8 cellular contexts compared by ENCODE assay signal in the genomic region with DNA sequence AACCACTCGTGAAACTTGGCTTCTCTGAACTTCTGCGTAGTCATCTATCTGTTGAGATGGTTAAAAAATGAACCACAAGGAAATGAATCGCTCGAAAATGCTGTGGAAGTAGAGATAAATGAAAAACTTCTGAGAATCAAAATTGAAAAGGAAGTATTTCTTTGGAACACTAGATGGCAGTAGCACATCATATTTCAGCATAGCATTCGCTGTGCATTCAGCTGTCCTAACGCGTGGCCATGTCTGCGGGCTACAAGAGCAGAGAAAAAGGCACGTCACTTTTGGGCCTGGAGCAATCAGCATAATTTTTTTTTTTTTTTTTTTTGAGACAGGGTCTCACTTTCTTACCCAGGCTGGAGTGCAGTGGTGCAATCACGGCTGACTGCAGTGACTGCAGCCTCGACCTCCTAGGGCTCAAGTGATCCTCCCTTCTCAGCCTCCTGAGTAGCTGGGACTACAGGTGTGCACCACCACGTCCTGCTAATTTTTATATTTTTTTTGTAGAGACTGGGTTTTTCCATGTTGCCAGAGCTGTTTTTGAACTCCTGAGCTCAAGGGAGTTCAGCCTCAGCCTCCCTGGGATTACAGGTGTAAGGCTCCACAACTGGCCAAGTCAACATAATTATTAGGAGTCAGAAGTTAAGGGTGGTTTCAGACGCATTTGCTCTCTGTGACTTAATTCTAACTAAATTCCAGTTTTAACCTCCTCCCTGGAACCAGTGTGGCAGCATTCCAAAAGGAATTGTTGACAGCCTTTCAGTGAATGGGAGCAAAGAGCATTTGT. TPM values are rescaled to one million over a fixed set of nuclear protein-coding genes. Genes with fewer than 3 reads are reported as not detected.
DNase-seq lines count a peak whose midpoint lies in the region; ATAC-seq and TF ChIP-seq lines count a peak whose summit lies in the region.

No MANE protein-coding gene starts in this region.

- H3K9me2 ChIP-seq in Loucy (replicated peaks; ENCODE audit: low read depth, low read length), result no peaks in the 10 kb centered on the region

- H3K9ac ChIP-seq in Loucy (ENCODE audit: low read depth, low read length, poor library complexity, severe bottlenecking) (no peak overlapping the region), adipocyte (ENCODE audit: low read length) (no peak overlapping the region)

- H3F3A ChIP-seq in Loucy (ENCODE audit: low read depth), result no peaks in the 10 kb centered on the region

- H2AFZ ChIP-seq in Loucy (ENCODE audit: low read length), result peak overlapping the region; percentile 7

- no peak overlapping the region for H3K4me3 ChIP-seq in Loucy (ENCODE audit: low read length, poor library complexity, severe bottlenecking)
- H3K4me3 ChIP-seq in adipocyte (ENCODE audit: low read length), result no peak overlapping the region
- no peak overlapping the region for H3K4me3 ChIP-seq in heart left ventricle

- TF ChIP-seq POLR2A in heart left ventricle (IDR thresholded peaks at IDR 0.05), result no peak

- no peaks in the 10 kb centered on the region for H4K20me1 ChIP-seq in Loucy (ENCODE audit: insufficient read depth, low read length, poor library complexity, severe bottlenecking)

- H3K9me3 ChIP-seq in Loucy (ENCODE audit: insufficient read depth, low read depth, low read length) (no peaks in the 10 kb centered on the region), adipocyte (ENCODE audit: control insufficient read depth, low read length) (no peaks in the 10 kb centered on the region), heart left ventricle (no peaks in the 10 kb centered on the region)

- H3K4me1 ChIP-seq in Loucy (ENCODE audit: insufficient read depth, low read length, poor library complexity, severe bottlenecking) (peaks cover 3% of the 10 kb centered on the region), adipocyte (ENCODE audit: control insufficient read depth, insufficient read depth, low read length) (peaks cover under 1% of the 10 kb centered on the region), heart left ventricle (peaks cover 0 to 6% (median 0%) of the 10 kb centered on the region in 12 donors)

- 22 to 24% (median 23%) methylated on average over 13 of the region's 13 CpGs for WGBS in heart left ventricle, 4 donors

- DNase-seq in DMS53 (lab: John Stamatoyannopoulos, UW) (peak; percentile 84), RPMI7951 (ENCODE audit: low read depth) (peak; percentile 63), adipocyte (ENCODE audit: low read depth) (peak; percentile 91), heart left ventricle (peak; percentile 24 to 63 (median 50)), putamen (ENCODE audit: low spot score) (peak; percentile 70)

- peak overlapping the region; percentile 26 for H3K4me2 ChIP-seq in Loucy (ENCODE audit: low read depth, low read length, poor library complexity, severe bottlenecking)

- H3K27me3 ChIP-seq in Loucy (ENCODE audit: insufficient read depth, low read length, poor library complexity, severe bottlenecking) (no peaks in the 10 kb centered on the region), adipocyte (replicated peaks; ENCODE audit: control insufficient read depth, insufficient read depth, low read length) (peaks cover 11% of the 10 kb centered on the region), heart left ventricle (peaks cover 0 to 10% (median 0%) of the 10 kb centered on the region in 9 donors)

- intact Hi-C loops in heart left ventricle (cut with DNase I), result loop anchor here (1.0 to 10.0 kb wide), 22 partner anchors 161 to 651 kb away; a partner anchor contains a TSS

- ATAC-seq in GM21529 (IDR thresholded peaks at IDR 0.05; ENCODE audit: unreplicated experiment) (peak; percentile 80), heart left ventricle (peak; percentile 63 to 88 (median 85)), GM18861 (IDR thresholded peaks at IDR 0.05; ENCODE audit: unreplicated experiment) (no peak)

- TF ChIP-seq CTCF in Loucy (conservative IDR thresholded peaks at IDR 0.05; ENCODE audit: low read length), result peak; percentile 79
- peak; percentile 66 to 85 (median 74) for TF ChIP-seq CTCF in heart left ventricle (IDR thresholded peaks at IDR 0.05)

- H3K36me3 ChIP-seq in Loucy (ENCODE audit: insufficient read depth, low read length), result no peaks in the 10 kb centered on the region
- H3K36me3 ChIP-seq in adipocyte (ENCODE audit: control insufficient read depth, insufficient read depth, low read length, severe bottlenecking), result no peaks in the 10 kb centered on the region
- no peaks in the 10 kb centered on the region for H3K36me3 ChIP-seq in heart left ventricle

- no peaks in the 10 kb centered on the region for H3K79me2 ChIP-seq in Loucy (ENCODE audit: insufficient read depth, low read length)

- no peak overlapping the region for H3K27ac ChIP-seq in heart left ventricle

RNA-seq across cellular contexts. Expression of a gene that starts 8.8 kb away (rescaled TPM):
- total RNA-seq in RPMI7951 (2014; rRNA removed; shearing (Covaris generic)), result 37.5 and 40.6 TPM in 2 replicates
- 10 to 100 TPM; 49.5 to 73.4 (median 53.6) TPM for total RNA-seq in heart left ventricle
- 10 to 100 TPM; 41.0 to 54.2 TPM for polyA plus RNA-seq in heart left ventricle

RNA-seq across cellular contexts. Expression of a gene that starts 45.7 kb away (rescaled TPM):
- 0.20 and 0.24 TPM in 2 replicates for total RNA-seq in RPMI7951 (2014; rRNA removed; shearing (Covaris generic))
- total RNA-seq in heart left ventricle, result 10 to 100 TPM in 1 of 9 donors, 1 to 10 TPM in 8; 1.0 to 11.9 (median 2.8) TPM
- under 1 TPM; 0.58 to 0.65 TPM for polyA plus RNA-seq in heart left ventricle
